In genomic region chr18:3874593-3874992, GRCh38 we compare ENCODE assay signal across 23 cellular contexts.
A peak's percentile ranks its signal among the peaks of the same experiment; 100 is the strongest.
DNase-seq lines count a peak whose midpoint lies in the region; ATAC-seq and TF ChIP-seq lines count a peak whose summit lies in the region.
"Had no signal": no experiment of that assay in that cellular context is flagged by ENCODE, and none has a peak within 500 bp of the region (broad histone marks: within the 10 kb centered on the region; RNA-seq: fewer than 3 reads in every experiment).

No MANE protein-coding gene starts in this region.

- DNase-seq in NCI-H2171 treated with DMSO at 0.1 percent for 48 hours (lab: John Stamatoyannopoulos, UW) = peak; percentile 62
- DNase-seq in NCI-H2171 (lab: John Stamatoyannopoulos, UW) = no peak
- DNase-seq in adipocyte (ENCODE audit: low read depth) = no peak
- DNase-seq in foreskin keratinocyte = no peak
- DNase-seq in thoracic aorta (ENCODE audit: low spot score) = no peak
- DNase-seq in AG20443 (ENCODE audit: low spot score) = no peak
- DNase-seq in SHP77 (lab: John Stamatoyannopoulos, UW) = no peak
- no peak for DNase-seq in activated CD4-positive, alpha-beta memory T cell treated with anti-CD3 and anti-CD28 coated beads, Interleukin-2, amount 10 ng/mL, durations not matched to agents 7 days and 5 days
- DNase-seq: ACHN; activated CD4-positive, alpha-beta T cell treated with anti-CD3 and anti-CD28 coated beads, Interleukin-2, amount 50 U/mL, for 1 hour; activated naive CD4-positive, alpha-beta T cell treated with anti-CD3 and anti-CD28 coated beads for 36 hours; left cardiac atrium; NCI-H1105 treated with DMSO at 0.1 percent for 48 hours; NCI-H2081; nucleus accumbens; retina; stimulated activated CD4-positive, alpha-beta T cell treated with anti-CD3 and anti-CD28 coated beads, Interleukin-2, amount 100 ng/mL, for 48 hours; testis had no signal

- H3K4me1 ChIP-seq in adipocyte (ENCODE audit: control insufficient read depth, insufficient read depth, low read length) (peaks cover 38% of the 10 kb centered on the region), foreskin keratinocyte (no peaks in the 10 kb centered on the region), thoracic aorta (ENCODE audit: control insufficient read depth in 1 of 2, low read depth in 2 of 2) (peaks cover 0 to 6% of the 10 kb centered on the region in 2 donors)
- H3K4me1 ChIP-seq: testis had no signal

- H3K9me3 Mint-ChIP-seq in activated CD4-positive, alpha-beta memory T cell treated with anti-CD3 and anti-CD28 coated beads, Interleukin-2, amount 10 ng/mL, durations not matched to agents 7 days and 5 days = peaks cover 2% of the 10 kb centered on the region
- H3K9me3 Mint-ChIP-seq: activated naive CD4-positive, alpha-beta T cell treated with anti-CD3 and anti-CD28 coated beads for 36 hours; IgD-negative memory B cell; stimulated activated memory B cell treated with anti-CD40 and anti-IgM and Interleukin-4, amounts not matched to agents 10 μg/mL and 1 μg/mL and 100 μg/mL, for 72 hours; T-helper 2 cell treated with Interferon-gamma antibody and Interleukin-4, amounts not matched to agents 5 μg/mL and 100 μg/mL, for 36 hours had no signal

- H3K27ac Mint-ChIP-seq in activated CD4-positive, alpha-beta memory T cell treated with anti-CD3 and anti-CD28 coated beads, Interleukin-2, amount 10 ng/mL, durations not matched to agents 7 days and 5 days = no peak overlapping the region
- H3K27ac Mint-ChIP-seq: activated naive CD4-positive, alpha-beta T cell treated with anti-CD3 and anti-CD28 coated beads for 36 hours; IgD-negative memory B cell; stimulated activated memory B cell treated with anti-CD40 and anti-IgM and Interleukin-4, amounts not matched to agents 10 μg/mL and 1 μg/mL and 100 μg/mL, for 72 hours; T-helper 2 cell treated with Interferon-gamma antibody and Interleukin-4, amounts not matched to agents 5 μg/mL and 100 μg/mL, for 36 hours had no signal

- H3K4me3 Mint-ChIP-seq in activated CD4-positive, alpha-beta memory T cell treated with anti-CD3 and anti-CD28 coated beads, Interleukin-2, amount 10 ng/mL, durations not matched to agents 7 days and 5 days = no peak overlapping the region
- H3K4me3 Mint-ChIP-seq: activated naive CD4-positive, alpha-beta T cell treated with anti-CD3 and anti-CD28 coated beads for 36 hours; IgD-negative memory B cell; stimulated activated memory B cell treated with anti-CD40 and anti-IgM and Interleukin-4, amounts not matched to agents 10 μg/mL and 1 μg/mL and 100 μg/mL, for 72 hours; T-helper 2 cell treated with Interferon-gamma antibody and Interleukin-4, amounts not matched to agents 5 μg/mL and 100 μg/mL, for 36 hours had no signal

- peak overlapping the region; percentile 76 for H3K9ac ChIP-seq in adipocyte (ENCODE audit: low read length)

- no peaks in the 10 kb centered on the region for H3K36me3 Mint-ChIP-seq in activated CD4-positive, alpha-beta memory T cell treated with anti-CD3 and anti-CD28 coated beads, Interleukin-2, amount 10 ng/mL, durations not matched to agents 7 days and 5 days (ENCODE audit: low read depth)
- H3K36me3 Mint-ChIP-seq: IgD-negative memory B cell; stimulated activated memory B cell treated with anti-CD40 and anti-IgM and Interleukin-4, amounts not matched to agents 10 μg/mL and 1 μg/mL and 100 μg/mL, for 72 hours had no signal

- H3K4me3 ChIP-seq in adipocyte (ENCODE audit: low read length) = peak overlapping the region; percentile 80
- peak overlapping the region; percentile 62 for H3K4me3 ChIP-seq in thoracic aorta
- H3K4me3 ChIP-seq: BLaER1 treated with 17β-estradiol and CSF1 and Interleukin-3, amounts not matched to agents 10 nM and 100 nM; testis had no signal

- H3K4me1 Mint-ChIP-seq in activated CD4-positive, alpha-beta memory T cell treated with anti-CD3 and anti-CD28 coated beads, Interleukin-2, amount 10 ng/mL, durations not matched to agents 7 days and 5 days = no peaks in the 10 kb centered on the region

- H3K36me3 ChIP-seq in adipocyte (ENCODE audit: control insufficient read depth, insufficient read depth, low read length, severe bottlenecking) = no peaks in the 10 kb centered on the region
- H3K36me3 ChIP-seq in thoracic aorta = no peaks in the 10 kb centered on the region
- H3K36me3 ChIP-seq: BLaER1 treated with 17β-estradiol and CSF1 and Interleukin-3, amounts not matched to agents 10 nM and 100 nM had no signal

- no peak for TF ChIP-seq CTCF in foreskin keratinocyte (conservative IDR thresholded peaks at IDR 0.05)
- TF ChIP-seq CTCF in thoracic aorta (IDR thresholded peaks at IDR 0.05) = no peak

- no peaks in the 10 kb centered on the region for H3K27me3 ChIP-seq in adipocyte (replicated peaks; ENCODE audit: control insufficient read depth, insufficient read depth, low read length)
- H3K27me3 ChIP-seq in foreskin keratinocyte = peaks cover 5% of the 10 kb centered on the region
- H3K27me3 ChIP-seq in thoracic aorta (replicated peaks; ENCODE audit: insufficient read depth) = no peaks in the 10 kb centered on the region
- H3K27me3 ChIP-seq: BLaER1 treated with 17β-estradiol and CSF1 and Interleukin-3, amounts not matched to agents 10 nM and 100 nM; testis had no signal

- no peaks in the 10 kb centered on the region for H3K9me3 ChIP-seq in adipocyte (ENCODE audit: control insufficient read depth, low read length)
- H3K9me3 ChIP-seq in thoracic aorta = no peaks in the 10 kb centered on the region
- H3K9me3 ChIP-seq: testis had no signal

- POLR2A ChIA-PET in activated CD4-positive, alpha-beta memory T cell treated with anti-CD3 and anti-CD28 coated beads, Interleukin-2, amount 10 ng/mL, durations not matched to agents 7 days and 5 days (lab: Charles Lee) = no interaction called here

- peaks cover 22% of the 10 kb centered on the region for H3K27me3 Mint-ChIP-seq in activated CD4-positive, alpha-beta memory T cell treated with anti-CD3 and anti-CD28 coated beads, Interleukin-2, amount 10 ng/mL, durations not matched to agents 7 days and 5 days

- H3K27ac ChIP-seq in foreskin keratinocyte (peak overlapping the region; percentile 10), thoracic aorta (no peak overlapping the region)
- H3K27ac ChIP-seq: BLaER1 treated with 17β-estradiol and CSF1 and Interleukin-3, amounts not matched to agents 10 nM and 100 nM; RWPE1; testis had no signal

- CTCF ChIA-PET in activated CD4-positive, alpha-beta memory T cell treated with anti-CD3 and anti-CD28 coated beads, Interleukin-2, amount 10 ng/mL, durations not matched to agents 7 days and 5 days (lab: Charles Lee) = no interaction called here

- ATAC-seq in foreskin keratinocyte (no peak), thoracic aorta (ENCODE audit: insufficient number of reproducible peaks, low FRiP score, low read depth) (no peak)
- ATAC-seq: stimulated activated memory B cell treated with anti-CD40 and anti-IgM and Interleukin-4, amounts not matched to agents 10 μg/mL and 1 μg/mL and 100 μg/mL, for 72 hours had no signal
